In the genomic region with DNA sequence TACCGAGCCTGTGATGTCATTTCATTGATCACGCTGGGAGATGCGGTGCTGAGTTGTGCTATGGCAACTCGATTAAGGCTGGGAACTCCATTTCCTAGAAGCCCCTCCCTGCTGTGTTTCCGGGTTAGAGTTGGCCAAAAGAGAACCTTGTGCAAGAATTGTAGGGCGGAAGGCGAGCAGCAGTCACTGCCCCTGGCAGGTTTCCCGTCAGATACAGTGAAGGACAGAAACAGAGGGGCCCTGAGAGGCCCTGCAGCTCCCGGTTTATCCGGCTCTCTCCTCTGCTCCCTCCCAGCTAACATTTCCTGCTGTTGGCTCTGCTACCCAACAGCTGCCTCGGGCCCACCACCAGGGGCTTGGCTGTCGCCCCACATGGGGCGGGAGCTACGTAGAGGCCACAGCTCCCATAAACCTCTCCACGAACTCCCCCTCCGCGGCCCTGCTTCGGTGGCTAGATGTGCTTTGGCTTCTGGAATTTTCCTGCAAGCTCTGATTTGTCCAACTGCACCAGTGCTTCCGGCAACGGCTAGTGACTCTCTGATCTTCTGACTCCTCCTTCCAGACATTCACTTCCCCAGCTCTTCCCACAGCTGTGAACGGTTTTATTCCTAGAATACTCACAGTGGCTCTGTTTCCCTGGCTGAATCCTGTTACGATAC, we compare ENCODE assay signal across 8 cellular contexts.
A peak's percentile ranks its signal among the peaks of the same experiment; 100 is the strongest.
DNase-seq lines count a peak whose midpoint lies in the region; ATAC-seq, FAIRE-seq and TF ChIP-seq lines count a peak whose summit lies in the region.

No MANE protein-coding gene starts in this region.

- no peaks in the 10 kb centered on the region for H3K79me2 ChIP-seq in trophoblast cell (ENCODE audit: control insufficient read depth, insufficient read depth, low read length, poor library complexity)

- no peak overlapping the region for H2BK5ac ChIP-seq in trophoblast cell (ENCODE audit: low read depth, low read length, poor library complexity)

- H3K4ac ChIP-seq in trophoblast cell (ENCODE audit: low read depth, low read length), result no peak overlapping the region

- no peak for FAIRE-seq in D721Med (lab: Jason Lieb, UNC)

- no peak overlapping the region for H3K14ac ChIP-seq in trophoblast cell (ENCODE audit: low read length)

- TF ChIP-seq CTCF in cardiac muscle cell (IDR thresholded peaks at IDR 0.05; ENCODE audit: low read depth, low read length), result peak; percentile 28
- no peak for TF ChIP-seq CTCF in upper lobe of right lung (IDR thresholded peaks at IDR 0.05)
- TF ChIP-seq CTCF in D721Med (IDR thresholded peaks at IDR 0.05; ENCODE audit: insufficient read depth, missing control alignments), result no peak

- ATAC-seq in upper lobe of right lung, result peak; percentile 96

- intact Hi-C loops in upper lobe of right lung (cut with DNase I), result no loop called here

- H4K91ac ChIP-seq in trophoblast cell (ENCODE audit: low read depth, low read length), result no peak overlapping the region

- no peaks in the 10 kb centered on the region for H3K79me1 ChIP-seq in trophoblast cell (ENCODE audit: low read length)

- H3K4me3 ChIP-seq in adipocyte (ENCODE audit: low read length), result peak overlapping the region; percentile 60
- H3K4me3 ChIP-seq in cardiac muscle cell, result no peak overlapping the region
- H3K4me3 ChIP-seq in trophoblast cell (ENCODE audit: low read depth, low read length), result no peak overlapping the region
- peak overlapping the region; percentile 38 for H3K4me3 ChIP-seq in upper lobe of right lung

- H2AFZ ChIP-seq in trophoblast cell (ENCODE audit: insufficient read depth, low read length, poor library complexity), result peak overlapping the region; percentile 23

- no peak overlapping the region for H2BK12ac ChIP-seq in trophoblast cell (ENCODE audit: low read length)

- H3K4me1 ChIP-seq in adipocyte (ENCODE audit: control insufficient read depth, insufficient read depth, low read length) (peaks cover 11% of the 10 kb centered on the region), cardiac muscle cell (ENCODE audit: low read depth) (peaks cover 11% of the 10 kb centered on the region), trophoblast cell (ENCODE audit: control insufficient read depth in 1 of 2, insufficient read depth in 2 of 2, low read length in 2 of 2) (peaks cover 0 to 2% of the 10 kb centered on the region in 2 experiments), upper lobe of right lung (no peaks in the 10 kb centered on the region)

- H3K9ac ChIP-seq in adipocyte (ENCODE audit: low read length) (peak overlapping the region; percentile 76), trophoblast cell (ENCODE audit: low read length) (no peak overlapping the region)

- no peak overlapping the region for H2AK5ac ChIP-seq in trophoblast cell (ENCODE audit: low read length)

- H3K27ac ChIP-seq in cardiac muscle cell (peak overlapping the region; percentile 76), trophoblast cell (ENCODE audit: low read depth, low read length) (no peak overlapping the region), upper lobe of right lung (peak overlapping the region; percentile 91)

- H3K9me3 ChIP-seq in adipocyte (ENCODE audit: control insufficient read depth, low read length) (no peaks in the 10 kb centered on the region), cardiac muscle cell (ENCODE audit: low read depth) (no peaks in the 10 kb centered on the region), trophoblast cell (ENCODE audit: insufficient read depth, low read depth, low read length) (no peaks in the 10 kb centered on the region), upper lobe of right lung (no peaks in the 10 kb centered on the region)

- H3K27me3 ChIP-seq in adipocyte (replicated peaks; ENCODE audit: control insufficient read depth, insufficient read depth, low read length), result peaks cover 12% of the 10 kb centered on the region
- H3K27me3 ChIP-seq in cardiac muscle cell, result no peaks in the 10 kb centered on the region
- no peaks in the 10 kb centered on the region for H3K27me3 ChIP-seq in trophoblast cell (ENCODE audit: insufficient read depth, low read length)
- H3K27me3 ChIP-seq in upper lobe of right lung, result no peaks in the 10 kb centered on the region

- no CpG with 5 or more reads among the region's 22 CpGs for WGBS in trophoblast cell (ENCODE audit: extremely low coverage, insufficient coverage, insufficient read length)

- H2BK120ac ChIP-seq in trophoblast cell (ENCODE audit: insufficient read depth, low read length, poor library complexity), result no peak overlapping the region

- H3K36me3 ChIP-seq in adipocyte (ENCODE audit: control insufficient read depth, insufficient read depth, low read length, severe bottlenecking), result no peaks in the 10 kb centered on the region
- H3K36me3 ChIP-seq in cardiac muscle cell, result no peaks in the 10 kb centered on the region
- H3K36me3 ChIP-seq in trophoblast cell (ENCODE audit: control insufficient read depth in 1 of 2, insufficient read depth in 2 of 2, low read length in 2 of 2), result no peaks in the 10 kb centered on the region
- no peaks in the 10 kb centered on the region for H3K36me3 ChIP-seq in upper lobe of right lung

- H3K4me2 ChIP-seq in trophoblast cell (ENCODE audit: low read length), result no peak overlapping the region

- H3K23ac ChIP-seq in trophoblast cell (ENCODE audit: low read length), result no peak overlapping the region

- DNase-seq in AG08396 (ENCODE audit: low spot score) (peak; percentile 50), HCEC 1CT (peak; percentile 73), SKM-1 (lab: John Stamatoyannopoulos, UW; ENCODE audit: unreplicated experiment) (peak; percentile 47), adipocyte (ENCODE audit: low read depth) (peak; percentile 82), cardiac muscle cell (ENCODE audit: low read depth in 1 of 2, low spot score in 1 of 2) (peak; percentile 56 to 98), trophoblast cell (peak; percentile 44 to 61), upper lobe of right lung (peak; percentile 79), D721Med (ENCODE audit: insufficient read length, low spot score) (no peak)

- peak overlapping the region; percentile 83 for H4K8ac ChIP-seq in trophoblast cell (ENCODE audit: low read depth, low read length)

- no peak overlapping the region for H3K18ac ChIP-seq in trophoblast cell (ENCODE audit: low read length)

- peak overlapping the region; percentile 36 for H4K12ac ChIP-seq in trophoblast cell (ENCODE audit: low read depth, low read length)

Comparison
In these comparisons a context has a peak if more than half of its experiments do, and no peak if none do; other contexts are left out.
1. H3K4me3 ChIP-seq: peak in adipocyte (single experiment) and upper lobe of right lung (single experiment); none in cardiac muscle cell (single experiment) and trophoblast cell (single experiment).